In the genomic region with DNA sequence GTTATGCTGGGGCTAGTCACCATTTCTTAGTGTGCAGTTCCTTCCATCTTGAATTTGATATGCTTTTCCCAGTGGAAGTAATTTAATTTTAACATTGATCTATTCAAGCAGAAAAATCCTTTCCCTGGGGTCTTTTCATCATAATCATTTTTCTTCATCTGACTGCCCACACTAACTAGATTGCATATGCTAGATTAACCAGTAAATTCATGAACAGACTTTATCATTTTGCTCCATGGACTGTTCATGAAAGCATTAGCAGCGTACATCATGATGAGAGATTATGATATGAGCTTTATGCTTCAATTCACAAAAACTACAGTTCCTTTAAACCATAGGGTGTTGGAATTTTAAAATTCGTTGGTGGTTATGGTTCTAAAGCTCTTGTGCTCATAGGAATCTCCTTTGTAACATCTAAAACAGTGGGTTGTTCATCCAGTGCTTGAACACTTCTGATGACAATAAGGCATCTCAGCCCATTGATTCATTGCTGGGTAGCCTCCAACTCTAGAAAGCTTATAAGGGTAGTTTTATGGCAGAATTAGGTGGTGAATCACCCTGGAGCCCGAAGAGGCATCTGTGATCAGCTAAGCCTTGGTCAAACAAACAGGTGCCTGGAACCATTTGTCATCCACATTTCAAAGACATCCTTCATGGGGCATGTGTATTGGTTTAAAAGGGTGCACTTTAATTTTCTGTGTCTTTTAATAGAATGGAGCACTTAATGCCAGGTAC, we compare ENCODE assay signal across 12 cellular contexts.
DNase-seq lines count a peak whose midpoint lies in the region; ATAC-seq, FAIRE-seq and TF ChIP-seq lines count a peak whose summit lies in the region.
"Had no signal": no experiment of that assay in that cellular context is flagged by ENCODE, and none has a peak within 500 bp of the region (broad histone marks: within the 10 kb centered on the region; RNA-seq: fewer than 3 reads in every experiment).

No MANE protein-coding gene starts in this region.

- DNase-seq in H54 (ENCODE audit: insufficient read length, low spot score) (peak; percentile 40), NCI-H345 (lab: John Stamatoyannopoulos, UW) (peak; percentile 62), astrocyte (ENCODE audit: low read depth) (peak; percentile 69), pons (ENCODE audit: low spot score) (peak; percentile 34), cerebellar cortex (ENCODE audit: low spot score) (no peak), NOMO-1 treated with dmso at 0.1 percent for 144 hours (lab: John Stamatoyannopoulos, UW; ENCODE audit: unreplicated experiment) (no peak)
- DNase-seq: activated CD4-positive, CD25-positive, alpha-beta regulatory T cell treated with anti-CD3 and anti-CD28 coated beads, Interleukin-2, amount 50 U/mL, for 72 hours; activated T-cell treated with anti-CD3 and anti-CD28 coated beads, Interleukin-2, amount 50 U/mL, for 4 hours; mesenchymal stem cell; transverse colon had no signal

- H3K9me3 Mint-ChIP-seq in astrocyte (ENCODE audit: unreplicated experiment), result no peaks in the 10 kb centered on the region
- H3K9me3 Mint-ChIP-seq: activated T-cell treated with anti-CD3 and anti-CD28 coated beads, Interleukin-2, amount 50 U/mL, for 4 hours; IgD-negative memory B cell had no signal

- no peak for ATAC-seq in GM21786 (IDR thresholded peaks at IDR 0.05; ENCODE audit: unreplicated experiment)
- ATAC-seq: activated T-cell treated with anti-CD3 and anti-CD28 coated beads, Interleukin-2, amount 50 U/mL, for 4 hours had no signal

- FAIRE-seq in H54 (lab: Jason Lieb, UNC) (peak; percentile 96), astrocyte (lab: Jason Lieb, UNC) (no peak)

- H4K20me1 ChIP-seq in astrocyte (ENCODE audit: insufficient read depth, low read length), result no peaks in the 10 kb centered on the region

- H3K9ac ChIP-seq in astrocyte (ENCODE audit: low read length), result no peak overlapping the region

- H3K27me3 Mint-ChIP-seq in astrocyte (ENCODE audit: low read depth, unreplicated experiment), result peaks cover 2% of the 10 kb centered on the region

- no peaks in the 10 kb centered on the region for H3K36me3 ChIP-seq in astrocyte (ENCODE audit: insufficient read depth, low read length)
- H3K36me3 ChIP-seq: transverse colon had no signal

- no peak overlapping the region for H3K27ac Mint-ChIP-seq in astrocyte (ENCODE audit: unreplicated experiment)
- H3K27ac Mint-ChIP-seq: IgD-negative memory B cell had no signal

- H3K4me1 Mint-ChIP-seq in astrocyte (ENCODE audit: low read depth, unreplicated experiment), result peaks cover 7% of the 10 kb centered on the region
- H3K4me1 Mint-ChIP-seq: IgD-negative memory B cell had no signal

- peaks cover 2% of the 10 kb centered on the region for H3K36me3 Mint-ChIP-seq in astrocyte (ENCODE audit: low read depth, unreplicated experiment)
- H3K36me3 Mint-ChIP-seq: IgD-negative memory B cell had no signal

- no peak overlapping the region for H3K4me3 Mint-ChIP-seq in astrocyte (ENCODE audit: unreplicated experiment)
- H3K4me3 Mint-ChIP-seq: activated T-cell treated with anti-CD3 and anti-CD28 coated beads, Interleukin-2, amount 50 U/mL, for 4 hours; IgD-negative memory B cell had no signal

- H3K79me2 ChIP-seq in astrocyte (ENCODE audit: insufficient read depth, low read length), result no peaks in the 10 kb centered on the region

- peaks cover 5% of the 10 kb centered on the region for H3K4me1 ChIP-seq in astrocyte (ENCODE audit: insufficient read depth, low read length)
- H3K4me1 ChIP-seq: transverse colon had no signal

- no peak for TF ChIP-seq POLR2A in H54 (IDR thresholded peaks at IDR 0.05; ENCODE audit: low read depth, low read length)

- H3K4me2 ChIP-seq in astrocyte (ENCODE audit: low read length), result no peak overlapping the region

- H3K27ac ChIP-seq in astrocyte (ENCODE audit: low read depth, low read length), result no peak overlapping the region
- H3K27ac ChIP-seq: transverse colon had no signal

- no peaks in the 10 kb centered on the region for H3K9me3 ChIP-seq in astrocyte (ENCODE audit: insufficient read depth, low read depth, low read length)
- H3K9me3 ChIP-seq: transverse colon had no signal

- H3K27me3 ChIP-seq in astrocyte (ENCODE audit: insufficient read depth, low read length), result no peaks in the 10 kb centered on the region
- H3K27me3 ChIP-seq: transverse colon had no signal

- H2AFZ ChIP-seq in astrocyte (ENCODE audit: low read depth, low read length), result no peak overlapping the region

- H3K4me3 ChIP-seq in astrocyte (ENCODE audit: insufficient read depth, low read depth, low read length), result no peak overlapping the region
- H3K4me3 ChIP-seq: transverse colon had no signal

- TF ChIP-seq CTCF in astrocyte (IDR thresholded peaks at IDR 0.05; ENCODE audit: insufficient read depth, low read depth, low read length), result no peak

Comparison
In these comparisons a context has a peak if more than half of its experiments do, and no peak if none do; other contexts are left out.
1. DNase-seq: peak in H54 (single experiment), NCI-H345 (single experiment), astrocyte (single experiment) and pons (single experiment); none in cerebellar cortex (single experiment) and NOMO-1 treated with dmso at 0.1 percent for 144 hours (single experiment).